Comparison of ENCODE assay signal across 15 cellular contexts in the genomic region with DNA sequence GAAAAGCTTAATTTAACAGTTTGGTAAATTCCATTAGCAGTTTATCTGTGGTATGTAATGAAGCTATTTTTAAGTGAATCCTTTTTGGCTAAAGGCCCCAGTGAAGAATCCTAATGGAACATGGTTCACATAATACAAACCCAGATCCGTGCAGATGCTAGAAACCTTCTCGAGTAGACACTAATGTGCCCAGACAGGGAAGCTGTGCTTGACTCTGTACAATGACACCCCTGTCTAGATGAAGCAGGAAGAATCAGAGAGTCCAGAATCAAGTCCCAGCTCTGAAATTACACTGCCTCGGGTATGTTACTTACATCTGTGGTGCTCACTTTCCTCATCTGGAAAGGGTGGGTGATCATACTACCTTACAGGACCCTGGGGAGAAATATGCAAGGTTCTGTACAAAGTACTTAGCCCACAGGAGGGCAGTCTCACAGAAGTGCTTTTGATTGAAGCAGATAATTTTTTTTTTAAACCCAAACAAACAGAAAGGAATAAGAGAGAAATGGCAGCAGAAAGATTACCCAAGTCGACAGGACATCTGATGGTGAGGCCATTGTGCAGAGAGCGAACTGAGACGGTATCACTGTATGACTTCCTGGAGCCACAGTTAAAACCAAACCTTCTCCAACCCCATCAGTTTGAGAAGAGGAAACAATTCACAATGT. TPM values are rescaled to one million over a fixed set of nuclear protein-coding genes. Genes with fewer than 3 reads are reported as not detected.
A peak's percentile ranks its signal among the peaks of the same experiment; 100 is the strongest.
DNase-seq lines count a peak whose midpoint lies in the region; ATAC-seq and TF ChIP-seq lines count a peak whose summit lies in the region.
"Had no signal": no experiment of that assay in that cellular context is flagged by ENCODE, and none has a peak within 500 bp of the region (broad histone marks: within the 10 kb centered on the region; RNA-seq: fewer than 3 reads in every experiment).

No MANE protein-coding gene starts in this region.

- no peak overlapping the region for H3K9ac ChIP-seq in endodermal cell (ENCODE audit: extremely low read depth, low read length, poor library complexity, severe bottlenecking)
- H3K9ac ChIP-seq: GM23248, parathyroid adenoma had no signal

- POLR2A ChIA-PET in T-cell (lab: Charles Lee), result no interaction called here

- H3K36me3 ChIP-seq in endodermal cell (ENCODE audit: control insufficient read depth, insufficient read depth, low read length), result no peaks in the 10 kb centered on the region

- CTCF ChIA-PET in T-cell (lab: Charles Lee), result interaction anchor here in 1 of 2 donors (1.0 kb wide), 1 partner anchor 36 kb away, joined by 3 read pairs; no protein-coding TSS in a partner anchor

- peaks cover 8 to 34% of the 10 kb centered on the region in 2 donors for H3K36me3 Mint-ChIP-seq in activated naive CD4-positive, alpha-beta T cell treated with anti-CD3 and anti-CD28 coated beads, Interleukin-2, amount 50 U/mL, for 72 hours
- H3K36me3 Mint-ChIP-seq in T-cell (peaks cover 51% of the 10 kb centered on the region), endodermal cell (ENCODE audit: low read depth) (no peaks in the 10 kb centered on the region)
- H3K36me3 Mint-ChIP-seq in stimulated activated effector memory CD8-positive, alpha-beta T cell treated with anti-CD3 and anti-CD28 coated beads, Interleukin-12 subunit alpha, Interleukin-12 subunit beta, amount 100 ng/mL, for 72 hours, result peaks cover 69% of the 10 kb centered on the region

- H3K9me3 Mint-ChIP-seq in activated naive CD4-positive, alpha-beta T cell treated with anti-CD3 and anti-CD28 coated beads, Interleukin-2, amount 50 U/mL, for 72 hours, result no peaks in the 10 kb centered on the region
- H3K9me3 Mint-ChIP-seq in T-cell (no peaks in the 10 kb centered on the region), endodermal cell (peaks cover 7% of the 10 kb centered on the region)
- no peaks in the 10 kb centered on the region for H3K9me3 Mint-ChIP-seq in stimulated activated effector memory CD8-positive, alpha-beta T cell treated with anti-CD3 and anti-CD28 coated beads, Interleukin-12 subunit alpha, Interleukin-12 subunit beta, amount 100 ng/mL, for 72 hours
- H3K9me3 Mint-ChIP-seq: activated naive CD4-positive, alpha-beta T cell treated with anti-CD3 and anti-CD28 coated beads for 36 hours had no signal

- H3K4me3 Mint-ChIP-seq in T-cell (peak overlapping the region in 1 of 3 donors; percentile 11), endodermal cell (no peak overlapping the region)
- peak overlapping the region; percentile 70 for H3K4me3 Mint-ChIP-seq in stimulated activated effector memory CD8-positive, alpha-beta T cell treated with anti-CD3 and anti-CD28 coated beads, Interleukin-12 subunit alpha, Interleukin-12 subunit beta, amount 100 ng/mL, for 72 hours
- H3K4me3 Mint-ChIP-seq: activated naive CD4-positive, alpha-beta T cell treated with anti-CD3 and anti-CD28 coated beads for 36 hours had no signal

- H3K9me3 ChIP-seq in endodermal cell (ENCODE audit: control insufficient read depth, low read length), result no peaks in the 10 kb centered on the region

- TF ChIP-seq CTCF in endodermal cell (conservative IDR thresholded peaks at IDR 0.05), result peak; percentile 44

- H3K4me1 Mint-ChIP-seq in T-cell, result peaks cover 21 to 66% (median 54%) of the 10 kb centered on the region in 3 donors
- H3K4me1 Mint-ChIP-seq in endodermal cell, result peaks cover 8% of the 10 kb centered on the region
- peaks cover 85% of the 10 kb centered on the region for H3K4me1 Mint-ChIP-seq in stimulated activated effector memory CD8-positive, alpha-beta T cell treated with anti-CD3 and anti-CD28 coated beads, Interleukin-12 subunit alpha, Interleukin-12 subunit beta, amount 100 ng/mL, for 72 hours

- peaks cover 7% of the 10 kb centered on the region for H3K4me1 ChIP-seq in endodermal cell (ENCODE audit: control insufficient read depth, insufficient read depth, low read length)
- H3K4me1 ChIP-seq: parathyroid adenoma had no signal

- H3K4me3 ChIP-seq in endodermal cell (ENCODE audit: low read length), result no peak overlapping the region
- H3K4me3 ChIP-seq: GM23248 had no signal

- peak overlapping the region; percentile 25 to 74 for H3K27ac Mint-ChIP-seq in activated naive CD4-positive, alpha-beta T cell treated with anti-CD3 and anti-CD28 coated beads, Interleukin-2, amount 50 U/mL, for 72 hours
- H3K27ac Mint-ChIP-seq in T-cell (peak overlapping the region; percentile 65 to 79), endodermal cell (no peak overlapping the region)
- H3K27ac Mint-ChIP-seq in stimulated activated effector memory CD8-positive, alpha-beta T cell treated with anti-CD3 and anti-CD28 coated beads, Interleukin-12 subunit alpha, Interleukin-12 subunit beta, amount 100 ng/mL, for 72 hours, result peak overlapping the region; percentile 93
- H3K27ac Mint-ChIP-seq: activated naive CD4-positive, alpha-beta T cell treated with anti-CD3 and anti-CD28 coated beads for 36 hours had no signal

- peak in 1 of 2 donors; percentile 42 for ATAC-seq in activated naive CD4-positive, alpha-beta T cell treated with anti-CD3 and anti-CD28 coated beads, Interleukin-2, amount 50 U/mL, for 72 hours
- ATAC-seq in T-cell (replicated peaks in 1 of 4) (peak in 1 of 4 experiments; percentile 10), GM21786 (IDR thresholded peaks at IDR 0.05; ENCODE audit: unreplicated experiment) (no peak), GM18868 (IDR thresholded peaks at IDR 0.05; ENCODE audit: unreplicated experiment) (no peak)
- ATAC-seq in stimulated activated effector memory CD8-positive, alpha-beta T cell treated with anti-CD3 and anti-CD28 coated beads, Interleukin-12 subunit alpha, Interleukin-12 subunit beta, amount 100 ng/mL, for 72 hours, result peak; percentile 25

- peaks cover 5% of the 10 kb centered on the region for H3K27me3 ChIP-seq in endodermal cell (ENCODE audit: control insufficient read depth, insufficient read depth, low read length, poor library complexity, severe bottlenecking)

- H3K27me3 Mint-ChIP-seq in T-cell (no peaks in the 10 kb centered on the region), endodermal cell (ENCODE audit: insufficient read depth) (peaks cover 5% of the 10 kb centered on the region)

- in situ Hi-C loops in G401 (cut with HindIII; ENCODE audit: low sequenced_read_pairs), result no loop called here

- no peak for DNase-seq in activated naive CD4-positive, alpha-beta T cell treated with anti-CD3 and anti-CD28 coated beads, Interleukin-2, amount 50 U/mL, for 72 hours (ENCODE audit: low spot score in 2 of 2)
- DNase-seq in activated naive CD4-positive, alpha-beta T cell treated with anti-CD3 and anti-CD28 coated beads, Interleukin-2, amount 50 U/mL, for 16 hours, result no peak
- DNase-seq in T-cell (no peak), endodermal cell (peak; percentile 36), G401 (ENCODE audit: low spot score) (no peak)
- DNase-seq in stimulated activated effector memory CD8-positive, alpha-beta T cell treated with anti-CD3 and anti-CD28 coated beads, Interleukin-12 subunit alpha, Interleukin-12 subunit beta, amount 100 ng/mL, for 72 hours (ENCODE audit: low spot score in 2 of 2), result peak in 1 of 2 donors; percentile 64
- DNase-seq: activated CD4-positive, CD25-positive, alpha-beta regulatory T cell treated with anti-CD3 and anti-CD28 coated beads, Interleukin-2, amount 50 U/mL, for 72 hours; cortex of kidney; DMS53; MM.1S had no signal

- WGBS in endodermal cell (ENCODE audit: insufficient coverage in 1 of 2, insufficient read length in 1 of 2), 2 experiments, result 78 to 92% methylated on average over 4 to 6 of the region's 6 CpGs

- no peak overlapping the region for H3K27ac ChIP-seq in endodermal cell (ENCODE audit: low read depth, low read length)
- H3K27ac ChIP-seq: GM23248, parathyroid adenoma had no signal

RNA-seq across cellular contexts. Expression of a gene that starts 8.6 kb away (rescaled TPM):
- 10 to 100 TPM in 1 of 2 donors, 1 to 10 TPM in 1; 7.3 to 32.0 TPM for total RNA-seq in activated naive CD4-positive, alpha-beta T cell treated with anti-CD3 and anti-CD28 coated beads, Interleukin-2, amount 50 U/mL, for 72 hours
- total RNA-seq in T-cell (10 to 100 TPM; 38.3 to 47.0 (median 40.6) TPM), endodermal cell (1 to 10 TPM; 1.1 to 4.7 TPM)
- polyA plus RNA-seq in endodermal cell (2013, experiment 1 of 2), result 1.1 TPM
- polyA plus RNA-seq in endodermal cell (2013, experiment 2 of 2), result 1.3 TPM
- not detected in 2 replicates for total RNA-seq in G401 (2014; rRNA removed; shearing (Covaris generic))
